ENCODE assay signal across 26 cellular contexts in genomic region chr15:50275908-50276307, GRCh38. TPM values are rescaled to one million over a fixed set of nuclear protein-coding genes. Genes with fewer than 3 reads are reported as not detected.
"Had no signal": no experiment of that assay in that cellular context is flagged by ENCODE, and none has a peak within 500 bp of the region (broad histone marks: within the 10 kb centered on the region; RNA-seq: fewer than 3 reads in every experiment).

No MANE protein-coding gene starts in this region.

- DNase-seq: activated CD8-positive, alpha-beta memory T cell treated with anti-CD3 and anti-CD28 coated beads for 24 hours; activated CD8-positive, alpha-beta memory T cell treated with anti-CD3 and anti-CD28 coated beads, Interleukin-2, amount 50 U/mL, for 4 hours; activated gamma-delta T cell; activated T-cell treated with anti-CD3 and anti-CD28 coated beads, Interleukin-2, amount 50 U/mL, for 48 hours; caudate nucleus; effector CD4-positive, alpha-beta T cell; erythroblast; foreskin fibroblast; heart right ventricle; left colon; pancreas; psoas muscle; right cardiac atrium; stimulated activated CD4-positive, alpha-beta T cell treated with anti-CD3 and anti-CD28 coated beads, Interleukin-4, amount 100 ng/mL, for 24 hours; stomach; T1000 had no signal

- H3K4me1 Mint-ChIP-seq: memory B cell, WTC11 had no signal

- H3K27ac ChIP-seq: heart right ventricle, pancreas, psoas muscle, stomach, suprapubic skin, tibial nerve had no signal

- H3K27ac Mint-ChIP-seq: dendritic cell treated with granulocyte-macrophage colony-stimulating factor and Interleukin-4, amounts not matched to agents 40 ng/mL and 50 ng/mL, for 4 days; memory B cell; natural killer cell treated with Interleukin-12 subunit alpha and Interleukin-12 subunit beta and Interleukin-15 and Interleukin-18, amount 100 ng/mL, for 72 hours; T-helper 1 cell treated with Interleukin-12 subunit alpha and Interleukin-12 subunit beta and Interleukin-4 antibody, amounts not matched to agents 30 μg/mL and 1 μg/mL, for 36 hours; WTC11 had no signal

- H3K4me1 ChIP-seq: pancreas, psoas muscle, stomach, suprapubic skin, tibial nerve had no signal

- H3K36me3 Mint-ChIP-seq: natural killer cell treated with Interleukin-12 subunit alpha and Interleukin-12 subunit beta and Interleukin-15 and Interleukin-18, amount 100 ng/mL, for 72 hours; WTC11 had no signal

- ATAC-seq: heart right ventricle; left colon; natural killer cell treated with Interleukin-12 subunit alpha and Interleukin-12 subunit beta and Interleukin-15 and Interleukin-18, amount 100 ng/mL, for 72 hours; pancreas; psoas muscle; right cardiac atrium; WTC11 had no signal

- H3K27me3 ChIP-seq: heart right ventricle, pancreas, stomach, suprapubic skin, tibial nerve had no signal

- FAIRE-seq: endometrium, keratinocyte, pancreas had no signal

- H3K36me3 ChIP-seq: pancreas, suprapubic skin had no signal

- H3K4me3 ChIP-seq: heart right ventricle, pancreas, psoas muscle, stomach, suprapubic skin, tibial nerve had no signal

- H3K27me3 Mint-ChIP-seq: dendritic cell treated with granulocyte-macrophage colony-stimulating factor and Interleukin-4, amounts not matched to agents 40 ng/mL and 50 ng/mL, for 4 days; memory B cell; natural killer cell treated with Interleukin-12 subunit alpha and Interleukin-12 subunit beta and Interleukin-15 and Interleukin-18, amount 100 ng/mL, for 72 hours had no signal

- H3K4me3 Mint-ChIP-seq: dendritic cell treated with granulocyte-macrophage colony-stimulating factor and Interleukin-4, amounts not matched to agents 40 ng/mL and 50 ng/mL, for 4 days; memory B cell; natural killer cell treated with Interleukin-12 subunit alpha and Interleukin-12 subunit beta and Interleukin-15 and Interleukin-18, amount 100 ng/mL, for 72 hours; T-helper 1 cell treated with Interleukin-12 subunit alpha and Interleukin-12 subunit beta and Interleukin-4 antibody, amounts not matched to agents 30 μg/mL and 1 μg/mL, for 36 hours; WTC11 had no signal

- H3K9me3 ChIP-seq: heart right ventricle, pancreas, psoas muscle, stomach, suprapubic skin, tibial nerve had no signal

- H3K9me3 Mint-ChIP-seq: dendritic cell treated with granulocyte-macrophage colony-stimulating factor and Interleukin-4, amounts not matched to agents 40 ng/mL and 50 ng/mL, for 4 days; memory B cell; natural killer cell treated with Interleukin-12 subunit alpha and Interleukin-12 subunit beta and Interleukin-15 and Interleukin-18, amount 100 ng/mL, for 72 hours; T-helper 1 cell treated with Interleukin-12 subunit alpha and Interleukin-12 subunit beta and Interleukin-4 antibody, amounts not matched to agents 30 μg/mL and 1 μg/mL, for 36 hours; WTC11 had no signal

RNA-seq across cellular contexts. Expression of gene HDC, which starts 10.4 kb away (rescaled TPM):
- total RNA-seq: fibroblast of lung, WTC11 had no signal
- polyA plus RNA-seq: fibroblast of lung, keratinocyte, right cardiac atrium had no signal
